Comparison of ENCODE assay signal across 1 cellular context in genomic region chr3:42957573-42957972, GRCh38.
A peak's percentile ranks its signal among the peaks of the same experiment; 100 is the strongest.
TF ChIP-seq lines count a peak whose summit lies in the region.

No MANE protein-coding gene starts in this region.

TF ChIP-seq in K562, 482 proteins besides CTCF, POLR2A, EP300 and RAD21:
- 0 out of 2 replicates have a peak, but pooled peaks have one; percentile 26 for TF ChIP-seq CEBPG (CRISPR knock-in tag; IDR thresholded peaks at IDR 0.05)
- TF ChIP-seq CEBPG (tag; conservative IDR thresholded peaks at IDR 0.05 in 1 of 2, IDR thresholded peaks at IDR 0.05 in 1 of 2) = peak in 1 of 2 experiments; percentile 70; a peak in 2 of 4 replicates
- TF ChIP-seq, protein P1, sequence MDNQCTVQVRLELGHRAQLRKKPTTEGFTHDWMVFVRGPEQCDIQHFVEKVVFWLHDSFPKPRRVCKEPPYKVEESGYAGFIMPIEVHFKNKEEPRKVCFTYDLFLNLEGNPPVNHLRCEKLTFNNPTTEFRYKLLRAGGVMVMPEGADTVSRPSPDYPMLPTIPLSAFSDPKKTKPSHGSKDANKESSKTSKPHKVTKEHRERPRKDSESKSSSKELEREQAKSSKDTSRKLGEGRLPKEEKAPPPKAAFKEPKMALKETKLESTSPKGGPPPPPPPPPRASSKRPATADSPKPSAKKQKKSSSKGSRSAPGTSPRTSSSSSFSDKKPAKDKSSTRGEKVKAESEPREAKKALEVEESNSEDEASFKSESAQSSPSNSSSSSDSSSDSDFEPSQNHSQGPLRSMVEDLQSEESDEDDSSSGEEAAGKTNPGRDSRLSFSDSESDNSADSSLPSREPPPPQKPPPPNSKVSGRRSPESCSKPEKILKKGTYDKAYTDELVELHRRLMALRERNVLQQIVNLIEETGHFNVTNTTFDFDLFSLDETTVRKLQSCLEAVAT (IDR thresholded peaks at IDR 0.05) = no peak
- 0 out of 2 replicates have a peak, but pooled peaks have one; percentile 12 for TF ChIP-seq CEBPB (tag; IDR thresholded peaks at IDR 0.05)
- peak; percentile 56 for TF ChIP-seq ATF3 (IDR thresholded peaks at IDR 0.05)
- no peak for TF ChIP-seq ATF3 (CRISPR knock-in tag; conservative IDR thresholded peaks at IDR 0.05)
TF ChIP-seq in K562: peak in this region for 3.
